ENCODE assay signal across 8 cellular contexts in genomic region chr3:126208618-126209256, GRCh38. TPM values are rescaled to one million over a fixed set of nuclear protein-coding genes. Genes with fewer than 3 reads are reported as not detected.
A peak's percentile ranks its signal among the peaks of the same experiment; 100 is the strongest.
DNase-seq lines count a peak whose midpoint lies in the region; ATAC-seq and TF ChIP-seq lines count a peak whose summit lies in the region.

No MANE protein-coding gene starts in this region.

- H3K9me3 ChIP-seq in GM23248 (ENCODE audit: low read depth), result no peaks in the 10 kb centered on the region
- H3K9me3 ChIP-seq in parathyroid adenoma (ENCODE audit: control insufficient read depth, low read length), result no peaks in the 10 kb centered on the region

- H3F3A ChIP-seq in GM23248 (ENCODE audit: insufficient read depth), result no peaks in the 10 kb centered on the region

- WGBS in GM23248 (ENCODE audit: low coverage in 1 of 2, low lambda C conversion rate in 2 of 2, missing lambda C conversion rate in 2 of 2), 2 experiments, result 60 to 77% methylated on average over 11 of the region's 11 CpGs

- H3K27ac ChIP-seq in GM23248 (no peak overlapping the region), parathyroid adenoma (no peak overlapping the region)

- no peak for TF ChIP-seq CTCF in epithelial cell of esophagus (IDR thresholded peaks at IDR 0.05; ENCODE audit: insufficient read depth, low read depth, low read length, missing control alignments)
- TF ChIP-seq CTCF in parathyroid adenoma (IDR thresholded peaks at IDR 0.05), result no peak

- H2AFZ ChIP-seq in GM23248, result no peak overlapping the region
- H2AFZ ChIP-seq in parathyroid adenoma, result peak overlapping the region; percentile 38

- no peak overlapping the region for H3K4me2 ChIP-seq in GM23248 (ENCODE audit: unreplicated experiment)
- H3K4me2 ChIP-seq in parathyroid adenoma (ENCODE audit: low read length), result no peak overlapping the region

- H3K9me2 ChIP-seq in GM23248 (ENCODE audit: insufficient read depth), result no peaks in the 10 kb centered on the region

- H3K79me2 ChIP-seq in GM23248 (ENCODE audit: insufficient read depth) (no peaks in the 10 kb centered on the region), parathyroid adenoma (no peaks in the 10 kb centered on the region)

- H3K27me3 ChIP-seq in GM23248 (replicated peaks; ENCODE audit: insufficient read depth), result no peaks in the 10 kb centered on the region
- no peaks in the 10 kb centered on the region for H3K27me3 ChIP-seq in parathyroid adenoma (ENCODE audit: control insufficient read depth, insufficient read depth, low read length)

- H3K4me3 ChIP-seq in GM23248 (no peak overlapping the region), epithelial cell of esophagus (ENCODE audit: low read length) (no peak overlapping the region), parathyroid adenoma (ENCODE audit: low read depth, low read length) (no peak overlapping the region)

- H4K20me1 ChIP-seq in GM23248 (ENCODE audit: insufficient read depth), result no peaks in the 10 kb centered on the region

- H3K4me1 ChIP-seq in GM23248 (ENCODE audit: insufficient read depth) (no peaks in the 10 kb centered on the region), parathyroid adenoma (no peaks in the 10 kb centered on the region)

- ATAC-seq in GM21576 (IDR thresholded peaks at IDR 0.05; ENCODE audit: unreplicated experiment) (no peak), GM18873 (IDR thresholded peaks at IDR 0.05; ENCODE audit: low FRiP score, unreplicated experiment) (no peak), GM18868 (IDR thresholded peaks at IDR 0.05; ENCODE audit: unreplicated experiment) (no peak)

- in situ Hi-C loops in GM23248 (cut with MboI), result no loop called here

- DNase-seq in GM23248 (peak; percentile 70), NCI-H748 treated with DMSO at 0.1 percent for 48 hours (lab: John Stamatoyannopoulos, UW) (peak; percentile 2), epithelial cell of esophagus (ENCODE audit: low read depth) (peak; percentile 97)
- no peak for DNase-seq in activated CD8-positive, alpha-beta memory T cell treated with anti-CD3 and anti-CD28 coated beads, Interleukin-2, amount 50 U/mL, for 48 hours

- H3K36me3 ChIP-seq in GM23248 (ENCODE audit: low read depth) (no peaks in the 10 kb centered on the region), parathyroid adenoma (ENCODE audit: control insufficient read depth, insufficient read depth, low read length) (no peaks in the 10 kb centered on the region)

- H3K9ac ChIP-seq in GM23248, result no peak overlapping the region
- no peak overlapping the region for H3K9ac ChIP-seq in parathyroid adenoma

RNA-seq across cellular contexts. Expression of gene ALDH1L1, which starts 28.4 kb away (rescaled TPM):
- not detected in 2 replicates for total RNA-seq in GM23248 (2014; rRNA removed; shearing (Covaris generic))
- polyA plus RNA-seq in GM23248 (2016; fragmentation: Nextera tagmentation; extraction: Ambion mirVana), result not detected in 2 replicates
